ENCODE assay signal across 8 cellular contexts in the genomic region with DNA sequence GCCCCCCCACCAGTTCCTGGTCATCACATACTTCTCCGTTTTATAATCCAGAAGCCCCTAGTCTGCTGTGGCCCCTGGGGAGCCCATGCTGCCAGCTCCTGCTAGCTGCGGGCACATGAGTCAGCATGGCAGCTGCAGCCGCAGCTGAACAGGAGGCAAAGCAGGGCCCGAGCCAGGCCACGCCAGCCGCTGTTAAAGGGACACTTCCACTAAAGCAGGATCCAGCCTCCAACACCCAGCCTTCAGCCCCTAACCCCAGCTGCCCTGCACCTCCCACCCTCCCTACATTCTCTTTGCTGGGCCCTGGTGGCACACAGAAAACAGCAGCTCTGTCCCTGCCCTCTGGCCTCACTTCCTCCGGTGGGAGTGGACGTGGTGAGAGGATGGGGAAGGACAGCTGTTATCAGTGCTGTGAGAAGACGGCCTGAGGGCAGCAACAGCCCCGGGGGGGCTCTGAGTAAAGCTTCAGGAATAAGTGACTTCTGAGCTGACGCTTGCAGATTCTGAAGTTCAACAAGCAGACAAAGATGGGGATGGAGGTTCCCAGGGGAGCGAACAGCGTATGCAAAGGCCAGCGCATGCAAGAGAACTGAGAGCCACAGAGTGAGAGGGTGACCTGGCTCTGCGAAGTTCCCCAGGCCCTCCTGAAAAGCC. TPM values are rescaled to one million over a fixed set of nuclear protein-coding genes. Genes with fewer than 3 reads are reported as not detected.
A peak's percentile ranks its signal among the peaks of the same experiment; 100 is the strongest.
DNase-seq lines count a peak whose midpoint lies in the region; ATAC-seq, FAIRE-seq and TF ChIP-seq lines count a peak whose summit lies in the region.

No MANE protein-coding gene starts in this region.

- no peak overlapping the region for H3K14ac ChIP-seq in H1 (ENCODE audit: insufficient read length)

- H4K5ac ChIP-seq in H1 (ENCODE audit: insufficient read length, low read depth, low read length), result no peak overlapping the region

- H3K4me1 ChIP-seq in Panc1 (ENCODE audit: control insufficient read depth, insufficient read depth, low read length) (peaks cover 5% of the 10 kb centered on the region; the same call in 1 of the 2 replicates), H1 (replicated peaks in 1 of 4; ENCODE audit: control insufficient read depth in 3 of 4, insufficient read depth in 4 of 4, low read length in 3 of 4) (peaks cover 0 to 10% (median 0%) of the 10 kb centered on the region in 4 experiments; a peak in 2 of 7 replicates)

- H3K4me3 ChIP-seq in Panc1 (ENCODE audit: low read depth in 2 of 2, low read length in 2 of 2) (peak overlapping the region; percentile 39 to 61), H1 (ENCODE audit: extremely low read depth in 1 of 4, insufficient read depth in 2 of 4, low read depth in 3 of 4, low read length in 4 of 4) (peak overlapping the region; percentile 2 to 71 (median 58); a peak in 6 of 8 replicates)

- H2BK15ac ChIP-seq in H1 (ENCODE audit: low read length), result no peak overlapping the region

- H3K79me1 ChIP-seq in H1 (ENCODE audit: low read depth, low read length), result no peaks in the 10 kb centered on the region

- TF ChIP-seq CTCF in Panc1 (IDR thresholded peaks at IDR 0.05) (no peak), H1 (IDR thresholded peaks at IDR 0.05; ENCODE audit: control extremely low read depth in 1 of 3, insufficient read depth in 1 of 3, low read depth in 1 of 3, low read length in 3 of 3) (no peak)

- BruUV-seq in Panc1 (replicated peaks; lab: Mats Ljungman, UMichigan), result no TSS peak

- H3K9ac ChIP-seq in H1 (replicated peaks in 1 of 4; ENCODE audit: extremely low read depth in 1 of 4, low read depth in 3 of 4, low read length in 3 of 4), result no peak overlapping the region

- TF ChIP-seq EP300 in H1 (IDR thresholded peaks at IDR 0.05; ENCODE audit: borderline replicate concordance in 1 of 2, low read depth in 2 of 2, low read length in 2 of 2), result no peak

- H2BK20ac ChIP-seq in H1 (ENCODE audit: low read length), result no peak overlapping the region

- H2BK12ac ChIP-seq in H1 (ENCODE audit: low read depth, low read length), result no peak overlapping the region

- H3K27me3 ChIP-seq in Panc1 (ENCODE audit: control insufficient read depth, insufficient read depth, low read length) (no peaks in the 10 kb centered on the region), H1 (replicated peaks in 1 of 4; ENCODE audit: control insufficient read depth in 3 of 4, extremely low read depth in 1 of 4, insufficient read depth in 3 of 4, low read length in 3 of 4) (peaks cover 0 to 7% (median 2%) of the 10 kb centered on the region in 4 experiments; a peak in 3 of 7 replicates)

- H3K27ac ChIP-seq in Panc1 (ENCODE audit: low read length), result no peak overlapping the region
- H3K27ac ChIP-seq in H1 (ENCODE audit: low read depth, low read length), result no peak overlapping the region

- H3K23me2 ChIP-seq in H1 (ENCODE audit: low read depth, low read length), result peaks cover 6% of the 10 kb centered on the region; the same call in 1 of the 2 replicates

- peak overlapping the region; percentile 65 to 79 for H3K4me2 ChIP-seq in H1 (ENCODE audit: insufficient read depth in 1 of 2, low read depth in 2 of 2, low read length in 2 of 2)

- intact Hi-C loops in Panc1 (cut with micrococcal nuclease; ENCODE audit: unreplicated experiment), result no loop called here

- no peak overlapping the region for H3K56ac ChIP-seq in H1 (replicated peaks; ENCODE audit: insufficient read length, low read depth, low read length)

- 60% methylated on average over 15 of the region's 15 CpGs; no CpG with 5 or more reads in 1 of the 2 experiments for WGBS in H1 (ENCODE audit: extremely low coverage in 1 of 2, insufficient coverage in 1 of 2, insufficient read length in 1 of 2, insufficient replicate concordance in 2 of 2, low coverage in 1 of 2, low lambda C conversion rate in 2 of 2, missing lambda C conversion rate in 1 of 2), 2 experiments

- H4K91ac ChIP-seq in H1 (replicated peaks; ENCODE audit: insufficient read length, low read length), result no peak overlapping the region

- H2AK5ac ChIP-seq in H1 (ENCODE audit: low read depth, low read length), result no peak overlapping the region

- H3K36me3 ChIP-seq in Panc1 (ENCODE audit: control insufficient read depth, insufficient read depth, low read length) (no peaks in the 10 kb centered on the region), H1 (ENCODE audit: control insufficient read depth in 2 of 4, insufficient read depth in 4 of 4, low read length in 3 of 4) (no peaks in the 10 kb centered on the region)

- in situ Hi-C loops in Panc1 (cut with HindIII; ENCODE audit: low pct_unique_long_range_greater_than_20kb, low sequenced_read_pairs), result no loop called here

- H3K4ac ChIP-seq in H1 (replicated peaks; ENCODE audit: insufficient read length, low read depth, low read length), result no peak overlapping the region

- no peaks in the 10 kb centered on the region for H3K79me2 ChIP-seq in H1 (ENCODE audit: control insufficient read depth in 1 of 2, insufficient read depth in 2 of 2, low read length in 2 of 2)

- DNase-seq in activated CD4-positive, alpha-beta T cell treated with anti-CD3 and anti-CD28 coated beads for 48 hours, result peak; percentile 15
- DNase-seq in activated CD4-positive, alpha-beta T cell treated with anti-CD3 and anti-CD28 coated beads, Interleukin-2, amount 50 U/mL, for 4 hours, result no peak
- DNase-seq in Panc1 (ENCODE audit: low read depth, low spot score) (no peak), H1 (ENCODE audit: low read depth in 1 of 2, low spot score in 2 of 2) (no peak), myocyte (ENCODE audit: low read depth) (peak; percentile 95), NCI-H187 treated with DMSO at 0.1 percent for 48 hours (lab: John Stamatoyannopoulos, UW) (no peak), NCI-H345 treated with DMSO at 0.1 percent for 48 hours (lab: John Stamatoyannopoulos, UW; ENCODE audit: unreplicated experiment) (no peak)

- H2BK120ac ChIP-seq in H1 (replicated peaks; ENCODE audit: low read depth, low read length), result no peak overlapping the region

- H4K8ac ChIP-seq in H1 (ENCODE audit: extremely low read depth, insufficient read depth, low read length), result no peak overlapping the region

- CTCF ChIA-PET in Panc1 (lab: Charles Lee), result no interaction called here
- CTCF ChIA-PET in H1 (lab: Charles Lee; ENCODE audit: partially characterized antibody), result interaction anchor here (0.8 to 3.9 kb wide), 10 partner anchors 11 to 159 kb away, joined by 3 to 18 read pairs (median 4); a partner anchor contains a TSS

- H2AFZ ChIP-seq in H1 (ENCODE audit: low read length), result no peak overlapping the region

- FAIRE-seq in H1 (lab: Jason Lieb, UNC), result no peak

- H3K23ac ChIP-seq in H1 (ENCODE audit: insufficient read length), result no peak overlapping the region

- POLR2A ChIA-PET in Panc1 (lab: Charles Lee) (interaction anchor here (0.6 kb wide), 1 partner anchor 52 kb away, joined by 3 read pairs; no protein-coding TSS in a partner anchor), H1 (lab: Charles Lee; ENCODE audit: partially characterized antibody) (interaction anchor here (0.7 to 1.8 kb wide), 3 partner anchors 19 to 63 kb away, joined by 3 to 5 read pairs (median 4); a partner anchor contains a TSS)

- no peak overlapping the region for H3K18ac ChIP-seq in H1 (ENCODE audit: extremely low read depth, low read length)

- no peaks in the 10 kb centered on the region for H4K20me1 ChIP-seq in H1 (replicated peaks in 1 of 2; ENCODE audit: control insufficient read depth in 1 of 2, insufficient read depth in 2 of 2, low read length in 2 of 2)

- no peak overlapping the region for H2BK5ac ChIP-seq in H1 (ENCODE audit: low read depth, low read length)

- no peak for TF ChIP-seq POLR2A in H1 (IDR thresholded peaks at IDR 0.05; ENCODE audit: control extremely low read depth in 1 of 2, low read depth in 2 of 2, low read length in 2 of 2)

- ATAC-seq in Panc1 (peak; percentile 32), HG02642 (IDR thresholded peaks at IDR 0.05; ENCODE audit: poor library complexity, unreplicated experiment) (no peak)

- H3K9me3 ChIP-seq in Panc1 (ENCODE audit: control insufficient read depth, insufficient read depth, low read depth, low read length) (no peaks in the 10 kb centered on the region), H1 (ENCODE audit: insufficient read depth in 2 of 2, low read depth in 1 of 2, low read length in 1 of 2) (no peaks in the 10 kb centered on the region)

- no peak for TF ChIP-seq RAD21 in H1 (IDR thresholded peaks at IDR 0.05 in 1 of 2, conservative IDR thresholded peaks at IDR 0.05 in 1 of 2; ENCODE audit: low read depth in 2 of 2, low read length in 2 of 2)

RNA-seq across cellular contexts. Expression of a gene that starts 0.7 kb away (rescaled TPM):
- total RNA-seq in Panc1 (2021; ENCODE audit: unreplicated experiment) (not detected), myocyte (0.08 and 0.88 TPM in 2 replicates)
- not detected for polyA plus RNA-seq in Panc1 (2012; ENCODE audit: insufficient read length)
- not detected in 2 replicates for total RNA-seq in H1 (2021; fragmentation: NEBNext Ultra II Directional; extraction: Animal tissue kit (Norgen Biotek cat#: 25700))
- 0.03 TPM in 1 of 2 replicates, not detected in the other for polyA plus RNA-seq in H1 (2011; rRNA removed)
- polyA plus RNA-seq in H1 (2011; cell fraction: cytosol; rRNA removed), result 0.05 TPM
- polyA plus RNA-seq in H1 (2011; cell fraction: nucleus; rRNA removed), result 0.03 TPM
- not detected in 4 replicates for polyA plus RNA-seq in H1 (2012, experiment 1 of 2)
- not detected for polyA plus RNA-seq in H1 (2012, experiment 2 of 2)
- under 0.01 TPM for polyA plus RNA-seq in H1 (2013, experiment 1 of 2)
- not detected for polyA plus RNA-seq in H1 (2013, experiment 2 of 2)
- 0.10 TPM in 1 of 2 replicates, not detected in the other for polyA minus RNA-seq in H1 (2011; rRNA and poly(A)+ RNA removed)
- not detected for polyA minus RNA-seq in H1 (2011; cell fraction: cytosol; rRNA and poly(A)+ RNA removed)
- not detected for polyA minus RNA-seq in H1 (2011; cell fraction: nucleus; rRNA and poly(A)+ RNA removed)
- polyA plus RNA-seq in myocyte (2012), result 0.06 TPM

RNA-seq across cellular contexts. Expression of a gene that starts 12.7 kb away (rescaled TPM):
- total RNA-seq in Panc1 (2021; ENCODE audit: unreplicated experiment), result not detected
- not detected for polyA plus RNA-seq in Panc1 (2012; ENCODE audit: insufficient read length)
- 0.27 TPM in 1 of 2 replicates, not detected in the other for total RNA-seq in H1 (2021; fragmentation: NEBNext Ultra II Directional; extraction: Animal tissue kit (Norgen Biotek cat#: 25700))
- polyA plus RNA-seq in H1 (2011; rRNA removed), result 0.88 and 0.92 TPM in 2 replicates
- polyA plus RNA-seq in H1 (2011; cell fraction: cytosol; rRNA removed), result 0.25 TPM
- 0.40 TPM for polyA plus RNA-seq in H1 (2011; cell fraction: nucleus; rRNA removed)
- polyA plus RNA-seq in H1 (2012, experiment 1 of 2), result 0.15 to 0.61 TPM (median 0.48 TPM) in 4 replicates
- 0.38 TPM for polyA plus RNA-seq in H1 (2012, experiment 2 of 2)
- polyA plus RNA-seq in H1 (2013, experiment 1 of 2), result 0.41 TPM
- 0.39 TPM for polyA plus RNA-seq in H1 (2013, experiment 2 of 2)
- 0.32 and 0.66 TPM in 2 replicates for polyA minus RNA-seq in H1 (2011; rRNA and poly(A)+ RNA removed)
- polyA minus RNA-seq in H1 (2011; cell fraction: cytosol; rRNA and poly(A)+ RNA removed), result not detected
- 1.2 TPM for polyA minus RNA-seq in H1 (2011; cell fraction: nucleus; rRNA and poly(A)+ RNA removed)
- total RNA-seq in myocyte, result 0.70 and 1.3 TPM in 2 replicates
- polyA plus RNA-seq in myocyte (2012), result 1.2 TPM

RNA-seq across cellular contexts. Expression of a gene that starts 30.1 kb away (rescaled TPM):
- total RNA-seq in Panc1 (2021; ENCODE audit: unreplicated experiment) (0.46 TPM), myocyte (72.8 and 103 TPM in 2 replicates)
- polyA plus RNA-seq in Panc1 (2012; ENCODE audit: insufficient read length), result 0.17 TPM
- total RNA-seq in H1 (2021; fragmentation: NEBNext Ultra II Directional; extraction: Animal tissue kit (Norgen Biotek cat#: 25700)), result not detected in 2 replicates
- polyA plus RNA-seq in H1 (2011; rRNA removed), result 0.09 and 0.16 TPM in 2 replicates
- 0.23 TPM for polyA plus RNA-seq in H1 (2011; cell fraction: cytosol; rRNA removed)
- polyA plus RNA-seq in H1 (2011; cell fraction: nucleus; rRNA removed), result 1.5 TPM
- polyA plus RNA-seq in H1 (2012, experiment 1 of 2), result 0.11 to 0.25 TPM (median 0.20 TPM) in 4 replicates
- 0.05 TPM for polyA plus RNA-seq in H1 (2012, experiment 2 of 2)
- 0.10 TPM for polyA plus RNA-seq in H1 (2013, experiment 1 of 2)
- 0.09 TPM for polyA plus RNA-seq in H1 (2013, experiment 2 of 2)
- polyA minus RNA-seq in H1 (2011; rRNA and poly(A)+ RNA removed), result 0.19 and 0.49 TPM in 2 replicates
- polyA minus RNA-seq in H1 (2011; cell fraction: cytosol; rRNA and poly(A)+ RNA removed), result not detected
- polyA minus RNA-seq in H1 (2011; cell fraction: nucleus; rRNA and poly(A)+ RNA removed), result not detected
- 47.3 TPM for polyA plus RNA-seq in myocyte (2012)

RNA-seq across cellular contexts. Expression of a gene that starts 43.1 kb away (rescaled TPM):
- total RNA-seq in Panc1 (2021; ENCODE audit: unreplicated experiment) (23.5 TPM), myocyte (56.5 and 60.0 TPM in 2 replicates)
- 27.8 TPM for polyA plus RNA-seq in Panc1 (2012; ENCODE audit: insufficient read length)
- 16.2 and 16.9 TPM in 2 replicates for total RNA-seq in H1 (2021; fragmentation: NEBNext Ultra II Directional; extraction: Animal tissue kit (Norgen Biotek cat#: 25700))
- polyA plus RNA-seq in H1 (2011; rRNA removed), result 32.5 and 40.1 TPM in 2 replicates
- 32.0 TPM for polyA plus RNA-seq in H1 (2011; cell fraction: cytosol; rRNA removed)
- polyA plus RNA-seq in H1 (2011; cell fraction: nucleus; rRNA removed), result 35.8 TPM
- polyA plus RNA-seq in H1 (2012, experiment 1 of 2), result 8.4 to 24.4 TPM (median 15.6 TPM) in 4 replicates
- polyA plus RNA-seq in H1 (2012, experiment 2 of 2), result 16.3 TPM
- 21.9 TPM for polyA plus RNA-seq in H1 (2013, experiment 1 of 2)
- 20.4 TPM for polyA plus RNA-seq in H1 (2013, experiment 2 of 2)
- polyA minus RNA-seq in H1 (2011; rRNA and poly(A)+ RNA removed), result 11.5 and 14.1 TPM in 2 replicates
- 8.6 TPM for polyA minus RNA-seq in H1 (2011; cell fraction: cytosol; rRNA and poly(A)+ RNA removed)
- polyA minus RNA-seq in H1 (2011; cell fraction: nucleus; rRNA and poly(A)+ RNA removed), result 40.2 TPM
- polyA plus RNA-seq in myocyte (2012), result 36.7 TPM

Comparison
In these comparisons a context has a peak if more than half of its experiments do, and no peak if none do; other contexts are left out.
1. DNase-seq: peak in activated CD4-positive, alpha-beta T cell treated with anti-CD3 and anti-CD28 coated beads for 48 hours (single experiment) and myocyte (single experiment); none in activated CD4-positive, alpha-beta T cell treated with anti-CD3 and anti-CD28 coated beads, Interleukin-2, amount 50 U/mL, for 4 hours (0 of 2), Panc1 (single experiment), H1 (0 of 2), NCI-H187 treated with DMSO at 0.1 percent for 48 hours (single experiment) and NCI-H345 treated with DMSO at 0.1 percent for 48 hours (single experiment).
2. RNA of a gene that starts 30.1 kb away (total RNA-seq): 72.8 to 103 TPM in myocyte; 0.46 TPM in Panc1 (single experiment) and not detected in H1; every median in the first group is over 10 times any median in the second.